In the genomic region with DNA sequence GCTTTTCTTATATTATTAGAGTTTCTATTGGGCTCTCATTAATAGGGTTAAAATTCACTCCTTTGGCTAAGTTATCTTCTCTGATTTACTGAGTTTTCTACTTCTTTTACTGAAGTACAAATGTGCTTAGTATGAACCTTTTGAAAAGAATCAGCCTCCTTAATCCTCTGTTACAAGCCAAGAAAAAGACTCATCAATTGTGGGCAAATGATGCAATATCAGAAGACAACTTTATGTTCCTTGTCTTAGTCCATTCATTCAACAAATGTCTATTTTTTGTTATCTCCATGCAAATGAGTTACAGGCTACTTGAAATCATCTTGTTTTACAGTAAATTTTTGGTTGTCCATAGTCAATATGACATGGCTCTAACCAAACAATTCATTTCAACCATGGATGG, we compare ENCODE assay signal across 34 cellular contexts. TPM values are rescaled to one million over a fixed set of nuclear protein-coding genes. Genes with fewer than 3 reads are reported as not detected.
DNase-seq lines count a peak whose midpoint lies in the region; ATAC-seq, FAIRE-seq and TF ChIP-seq lines count a peak whose summit lies in the region.
"Had no signal": no experiment of that assay in that cellular context is flagged by ENCODE, and none has a peak within 500 bp of the region (broad histone marks: within the 10 kb centered on the region; RNA-seq: fewer than 3 reads in every experiment).

No MANE protein-coding gene starts in this region.

- no peak overlapping the region for H3K4ac ChIP-seq in mesenchymal stem cell (ENCODE audit: low read depth in 1 of 2, low read length in 2 of 2)

- H3K27me3 ChIP-seq in HepG2 (ENCODE audit: control insufficient read depth in 1 of 2, insufficient read depth in 2 of 2, low read length in 2 of 2) (no peaks in the 10 kb centered on the region; a peak in 1 of 5 replicates), right lobe of liver (no peaks in the 10 kb centered on the region), mesenchymal stem cell (ENCODE audit: control insufficient read depth in 1 of 2, insufficient read depth in 1 of 2, low read length in 2 of 2) (no peaks in the 10 kb centered on the region), prostate gland (replicated peaks; ENCODE audit: insufficient read depth) (no peaks in the 10 kb centered on the region)
- H3K27me3 ChIP-seq: breast epithelium, heart left ventricle, testis had no signal

- ATAC-seq in HepG2 (no peak), right lobe of liver (no peak)
- ATAC-seq: heart left ventricle; naive thymus-derived CD8-positive, alpha-beta T cell; Panc1 had no signal

- TF ChIP-seq EP300 in HepG2 (IDR thresholded peaks at IDR 0.05; ENCODE audit: low read depth in 2 of 2, low read length in 2 of 2) (no peak), HepG2 (CRISPR knock-in tag; IDR thresholded peaks at IDR 0.05; ENCODE audit: borderline replicate concordance) (no peak)

- no peak for FAIRE-seq in HepG2 (lab: Jason Lieb, UNC)
- FAIRE-seq: endothelial cell of umbilical vein, GM12892, HTR-8/SVneo, urothelium cell line had no signal

- in situ Hi-C loops in HepG2 (cut with HindIII; ENCODE audit: extremely low pct_ligation_motif_present, low pct_unique_long_range_greater_than_20kb) = no loop called here

- CTCF ChIA-PET in HepG2 (lab: Yijun Ruan, JAX; ENCODE audit: low intra/inter-chr PET ratio, low total read pairs) = no interaction called here

- H3K9me3 ChIP-seq in HepG2 (ENCODE audit: low read length) (no peaks in the 10 kb centered on the region), right lobe of liver (no peaks in the 10 kb centered on the region), mesenchymal stem cell (ENCODE audit: control insufficient read depth, low read length) (no peaks in the 10 kb centered on the region), prostate gland (no peaks in the 10 kb centered on the region)
- H3K9me3 ChIP-seq: breast epithelium, HAP-1, heart left ventricle, testis had no signal

- POLR2A ChIA-PET in HepG2 (lab: Yijun Ruan, JAX) = no interaction called here

- no peak for DNase-seq in HepG2 (ENCODE audit: low spot score)
- DNase-seq in right lobe of liver = no peak
- DNase-seq in epithelial cell of esophagus (ENCODE audit: low read depth) = peak; percentile 2
- DNase-seq in mesenchymal stem cell = peak; percentile 44
- DNase-seq in prostate gland (ENCODE audit: low spot score) = no peak
- DNase-seq in HuH-7 (ENCODE audit: low spot score) = no peak
- DNase-seq in amygdala (lab: John Stamatoyannopoulos, UW) = no peak
- DNase-seq in hepatic stellate cell (ENCODE audit: low spot score) = no peak
- DNase-seq: activated CD4-positive, alpha-beta memory T cell treated with anti-CD3 and anti-CD28 coated beads for 36 hours; activated CD4-positive, alpha-beta T cell treated with anti-CD3 and anti-CD28 coated beads for 1 hour; activated naive CD4-positive, alpha-beta T cell; AML-193; amniotic stem cell; CD4-positive, alpha-beta memory T cell; EL; foreskin melanocyte; heart left ventricle; KG1; naive thymus-derived CD8-positive, alpha-beta T cell; NCI-H1417 treated with DMSO at 0.1 percent for 48 hours; NCI-H345; occipital lobe; Right ventricle myocardium superior; stimulated activated CD4-positive, alpha-beta T cell treated with anti-CD3 and anti-CD28 coated beads, Interleukin-1b, Interleukin-23, amount 100 ng/mL, for 48 hours; T-helper 2 cell; testis had no signal

- intact Hi-C loops in HepG2 (cut with micrococcal nuclease; ENCODE audit: unreplicated experiment) (no loop called here), right lobe of liver (cut with DNase I) (no loop called here), prostate gland (cut with DNase I) (no loop called here)

- H3K36me3 ChIP-seq in HepG2 (replicated peaks in 1 of 2; ENCODE audit: control insufficient read depth in 1 of 2, insufficient read depth in 2 of 2, low read length in 2 of 2) (no peaks in the 10 kb centered on the region), right lobe of liver (no peaks in the 10 kb centered on the region), mesenchymal stem cell (ENCODE audit: control insufficient read depth in 1 of 2, insufficient read depth in 2 of 2, low read depth in 1 of 2, low read length in 2 of 2) (no peaks in the 10 kb centered on the region), prostate gland (no peaks in the 10 kb centered on the region)
- H3K36me3 ChIP-seq: breast epithelium, HAP-1, heart left ventricle had no signal

- H3K79me2 ChIP-seq in HepG2 (ENCODE audit: insufficient read depth, low read length) = no peaks in the 10 kb centered on the region

- H4K20me1 ChIP-seq in HepG2 (ENCODE audit: insufficient read depth, low read length) = no peaks in the 10 kb centered on the region

- H3K79me1 ChIP-seq in mesenchymal stem cell (replicated peaks; ENCODE audit: low read length, poor library complexity, severe bottlenecking) = no peaks in the 10 kb centered on the region

- no peak overlapping the region for H2BK120ac ChIP-seq in mesenchymal stem cell (ENCODE audit: low read depth, low read length)

- no peak overlapping the region for H2BK15ac ChIP-seq in mesenchymal stem cell (ENCODE audit: low read depth, poor library complexity, severe bottlenecking)

- TF ChIP-seq POLR2A in HepG2 (IDR thresholded peaks at IDR 0.05; ENCODE audit: insufficient read depth in 1 of 2, low read depth in 2 of 2, low read length in 2 of 2) = no peak
- TF ChIP-seq POLR2A in right lobe of liver (IDR thresholded peaks at IDR 0.05) = no peak
- TF ChIP-seq POLR2A in prostate gland (IDR thresholded peaks at IDR 0.05) = no peak

- no peak overlapping the region for H4K8ac ChIP-seq in mesenchymal stem cell (ENCODE audit: low read length)

- H3K18ac ChIP-seq in mesenchymal stem cell (ENCODE audit: low read depth in 1 of 2, low read length in 2 of 2) = no peak overlapping the region

- no peak overlapping the region for H2AFZ ChIP-seq in HepG2 (ENCODE audit: low read length)
- H2AFZ ChIP-seq in mesenchymal stem cell (ENCODE audit: low read depth, low read length) = no peak overlapping the region

- no TSS peak for BruUV-seq in HepG2 (replicated peaks; lab: Mats Ljungman, UMichigan)

- no peak overlapping the region for H3K27ac ChIP-seq in HepG2 (ENCODE audit: extremely low read length, insufficient read depth, low read length)
- no peak overlapping the region for H3K27ac ChIP-seq in right lobe of liver
- no peak overlapping the region for H3K27ac ChIP-seq in mesenchymal stem cell (ENCODE audit: low read length, poor library complexity, severe bottlenecking)
- H3K27ac ChIP-seq in prostate gland = no peak overlapping the region
- H3K27ac ChIP-seq: breast epithelium, heart left ventricle, testis had no signal

- no peak overlapping the region for H4K91ac ChIP-seq in mesenchymal stem cell (ENCODE audit: low read length)

- H2AK5ac ChIP-seq in mesenchymal stem cell (ENCODE audit: low read length, severe bottlenecking) = no peak overlapping the region

- TF ChIP-seq CTCF in HepG2 (CRISPR knock-in tag; IDR thresholded peaks at IDR 0.05) = no peak
- no peak for TF ChIP-seq CTCF in right lobe of liver (IDR thresholded peaks at IDR 0.05)
- no peak for TF ChIP-seq CTCF in epithelial cell of esophagus (IDR thresholded peaks at IDR 0.05; ENCODE audit: insufficient read depth, low read depth, low read length, missing control alignments)
- no peak for TF ChIP-seq CTCF in prostate gland (IDR thresholded peaks at IDR 0.05)

- no peak overlapping the region for H3K4me3 ChIP-seq in HepG2 (replicated peaks in 1 of 3; ENCODE audit: insufficient read depth in 1 of 3, low read depth in 2 of 3, low read length in 3 of 3)
- no peak overlapping the region for H3K4me3 ChIP-seq in right lobe of liver
- H3K4me3 ChIP-seq in epithelial cell of esophagus (ENCODE audit: low read length) = no peak overlapping the region
- no peak overlapping the region for H3K4me3 ChIP-seq in mesenchymal stem cell (ENCODE audit: insufficient read depth in 1 of 2, low read depth in 1 of 2, low read length in 2 of 2)
- no peak overlapping the region for H3K4me3 ChIP-seq in prostate gland
- H3K4me3 ChIP-seq: breast epithelium, HAP-1, heart left ventricle, testis had no signal

- no peak for TF ChIP-seq RAD21 in HepG2 (CRISPR knock-in tag; IDR thresholded peaks at IDR 0.05)

- H3K4me1 ChIP-seq in HepG2 (ENCODE audit: insufficient read depth, low read length) (no peaks in the 10 kb centered on the region), right lobe of liver (no peaks in the 10 kb centered on the region), mesenchymal stem cell (ENCODE audit: control insufficient read depth, insufficient read depth, low read depth, low read length) (no peaks in the 10 kb centered on the region), prostate gland (replicated peaks) (no peaks in the 10 kb centered on the region)
- H3K4me1 ChIP-seq: breast epithelium, heart left ventricle, testis had no signal

- H3K9ac ChIP-seq in HepG2 (ENCODE audit: insufficient read depth, low read depth, low read length) (no peak overlapping the region), mesenchymal stem cell (ENCODE audit: low read length) (peak overlapping the region; percentile 58)

- H3K23ac ChIP-seq in mesenchymal stem cell (ENCODE audit: low read length in 2 of 2) = no peak overlapping the region

- H2BK5ac ChIP-seq in mesenchymal stem cell (ENCODE audit: low read depth, low read length, poor library complexity, severe bottlenecking) = no peak overlapping the region

- H3K4me2 ChIP-seq in HepG2 (ENCODE audit: low read depth, low read length) (no peak overlapping the region), mesenchymal stem cell (ENCODE audit: low read length, poor library complexity, severe bottlenecking) (no peak overlapping the region)

- no peak overlapping the region for H3K14ac ChIP-seq in mesenchymal stem cell (ENCODE audit: low read length in 2 of 2)

- H2BK12ac ChIP-seq in mesenchymal stem cell (ENCODE audit: low read length in 2 of 2) = no peak overlapping the region

RNA-seq across cellular contexts. Expression of a gene that starts 40.3 kb away (rescaled TPM):
- total RNA-seq in HepG2 (2016; rRNA removed; fragmentation: Illumina TruSeq; extraction: Trizol) (not detected in 2 replicates), right lobe of liver (under 1 TPM in 5 of 6 experiments, not detected in 1; 0.19 to 0.65 (median 0.32) TPM), prostate gland (1 to 10 TPM; 5.1 to 8.2 TPM)
- total RNA-seq in HepG2 (2016; cell fraction: cytosol; rRNA removed; fragmentation: Illumina TruSeq; extraction: Trizol; ENCODE audit: low read depth) = not detected in 2 replicates
- total RNA-seq in HepG2 (2016; cell fraction: insoluble cytoplasmic fraction; rRNA removed; fragmentation: Illumina TruSeq; extraction: Trizol) = not detected in 2 replicates
- not detected in 2 replicates for total RNA-seq in HepG2 (2016; cell fraction: membrane; rRNA removed; fragmentation: Illumina TruSeq; extraction: Trizol)
- not detected in 2 replicates for total RNA-seq in HepG2 (2016; cell fraction: nucleus; rRNA removed; fragmentation: Illumina TruSeq; extraction: Trizol)
- not detected in 2 replicates for polyA plus RNA-seq in HepG2 (2011; rRNA removed)
- polyA plus RNA-seq in HepG2 (2011; cell fraction: cytosol; rRNA removed) = not detected in 2 replicates
- not detected in 2 replicates for polyA plus RNA-seq in HepG2 (2011; cell fraction: nucleus; rRNA removed)
- polyA plus RNA-seq in HepG2 (2012) = not detected in 2 replicates
- not detected in 2 replicates for polyA plus RNA-seq in HepG2 (2016; cell fraction: cytosol; fragmentation: Illumina TruSeq; extraction: Trizol; ENCODE audit: low read depth)
- not detected in 2 replicates for polyA plus RNA-seq in HepG2 (2016; cell fraction: insoluble cytoplasmic fraction; fragmentation: Illumina TruSeq; extraction: Trizol; ENCODE audit: low read depth)
- not detected in 2 replicates for polyA plus RNA-seq in HepG2 (2016; cell fraction: membrane; fragmentation: Illumina TruSeq; extraction: Trizol; ENCODE audit: low read depth)
- not detected in 2 replicates for polyA plus RNA-seq in HepG2 (2016; cell fraction: nucleus; fragmentation: Illumina TruSeq; extraction: Trizol; ENCODE audit: insufficient read depth, low read depth)
- not detected in 2 replicates for polyA minus RNA-seq in HepG2 (2011; rRNA and poly(A)+ RNA removed; ENCODE audit: low replicate concordance)
- polyA minus RNA-seq in HepG2 (2011; cell fraction: cytosol; rRNA and poly(A)+ RNA removed) = not detected in 2 replicates
- not detected in 2 replicates for polyA minus RNA-seq in HepG2 (2011; cell fraction: nucleus; rRNA and poly(A)+ RNA removed)
- polyA plus RNA-seq in mesenchymal stem cell (2013, experiment 1 of 2) = 1.5 TPM
- 1.8 TPM for polyA plus RNA-seq in mesenchymal stem cell (2013, experiment 2 of 2)
- total RNA-seq: activated CD4-positive, alpha-beta memory T cell treated with anti-CD3 and anti-CD28 coated beads for 36 hours; CD4-positive, alpha-beta memory T cell; mononuclear cell; naive thymus-derived CD8-positive, alpha-beta T cell had no signal
- polyA plus RNA-seq: CD4-positive, alpha-beta memory T cell; naive thymus-derived CD8-positive, alpha-beta T cell had no signal

Comparison
In these comparisons a context has a peak if more than half of its experiments do, and no peak if none do; other contexts are left out.
1. DNase-seq: peak in epithelial cell of esophagus (single experiment) and mesenchymal stem cell (single experiment); none in HepG2 (single experiment), right lobe of liver (0 of 3), prostate gland (single experiment), HuH-7 (single experiment), amygdala (0 of 56) and hepatic stellate cell (single experiment).